Comparison of ENCODE assay signal across 8 cellular contexts in the genomic region with DNA sequence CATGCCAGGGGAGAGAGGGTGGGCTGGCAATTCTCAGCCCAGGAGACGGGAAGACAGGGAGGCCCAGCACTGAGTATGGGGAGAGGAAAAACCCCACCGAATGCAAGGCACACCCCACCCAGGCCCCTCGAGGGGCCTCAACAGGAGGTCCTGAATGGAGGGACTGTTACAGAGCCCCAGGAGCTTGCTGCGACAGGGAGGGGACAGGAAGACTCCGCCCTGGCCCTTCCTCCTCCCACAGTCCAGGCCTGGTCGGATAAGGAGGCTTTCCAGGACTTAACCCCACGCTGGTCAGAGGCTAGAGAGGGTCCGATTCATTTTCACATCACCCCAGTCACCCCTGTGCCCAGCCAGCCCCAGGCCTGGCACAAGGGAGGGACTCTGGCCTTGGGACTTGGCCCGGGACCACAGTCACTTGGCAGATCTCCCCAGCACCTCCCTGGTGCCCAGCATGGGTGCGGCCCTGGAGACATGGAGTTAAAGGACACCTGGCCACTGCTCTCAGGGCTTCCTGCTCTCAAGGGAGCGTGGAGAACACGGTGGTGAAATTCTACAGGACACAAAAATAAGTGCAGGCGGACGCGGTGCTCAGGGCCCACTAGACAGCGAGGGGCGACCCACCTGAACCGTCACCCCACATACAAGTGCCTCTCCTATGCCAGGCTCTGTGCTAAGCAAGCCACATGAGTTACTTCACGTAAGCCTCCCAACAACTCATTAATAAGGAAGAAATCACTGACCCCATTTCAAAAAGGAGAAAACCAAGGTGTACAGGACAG. TPM values are rescaled to one million over a fixed set of nuclear protein-coding genes. Genes with fewer than 3 reads are reported as not detected.
A peak's percentile ranks its signal among the peaks of the same experiment; 100 is the strongest.
DNase-seq lines count a peak whose midpoint lies in the region; ATAC-seq and TF ChIP-seq lines count a peak whose summit lies in the region.

No MANE protein-coding gene starts in this region.

- DNase-seq in LoVo (ENCODE audit: low spot score) = peak; percentile 72
- no peak for DNase-seq in central memory CD8-positive, alpha-beta T cell (ENCODE audit: low spot score in 2 of 2)
- DNase-seq in right lobe of liver = peak; percentile 63 to 80 (median 79)
- DNase-seq in tibial nerve (ENCODE audit: low spot score in 2 of 2) = no peak
- DNase-seq in GM10248 (ENCODE audit: extremely low spot score) = no peak

- H3K27ac ChIP-seq in C4-2B (peak overlapping the region; percentile 98), right lobe of liver (peak overlapping the region; percentile 36 to 75 (median 47)), tibial nerve (peak overlapping the region; percentile 88 to 99 (median 94))

- H3K27me3 ChIP-seq in right lobe of liver (no peaks in the 10 kb centered on the region), tibial nerve (no peaks in the 10 kb centered on the region)

- H3K9me3 Mint-ChIP-seq in central memory CD8-positive, alpha-beta T cell = no peaks in the 10 kb centered on the region

- WGBS in right lobe of liver (ENCODE audit: insufficient coverage, low coverage, low lambda C conversion rate, missing lambda C conversion rate) = 28% methylated on average over 8 of the region's 19 CpGs
- 15% methylated on average over 13 to 16 of the region's 19 CpGs for WGBS in tibial nerve, 2 donors

- H3K4me3 Mint-ChIP-seq in central memory CD8-positive, alpha-beta T cell = peak overlapping the region; percentile 71

- POLR2A ChIA-PET in GM10248 (lab: Yijun Ruan, JAX) = no interaction called here

- H3K27ac Mint-ChIP-seq in central memory CD8-positive, alpha-beta T cell (ENCODE audit: low read depth) = no peak overlapping the region

- CTCF ChIA-PET in GM10248 (lab: Yijun Ruan, JAX) = no interaction called here

- H3K4me1 ChIP-seq in right lobe of liver = peaks cover 0 to 33% (median 0%) of the 10 kb centered on the region in 4 donors
- H3K4me1 ChIP-seq in tibial nerve = peaks cover 0 to 84% (median 43%) of the 10 kb centered on the region in 4 donors

- TF ChIP-seq EP300 in tibial nerve (IDR thresholded peaks at IDR 0.05) = peak in 1 of 2 donors; percentile 61

- H3K36me3 Mint-ChIP-seq in central memory CD8-positive, alpha-beta T cell (ENCODE audit: insufficient read depth) = peaks cover 2% of the 10 kb centered on the region

- peaks cover 20% of the 10 kb centered on the region for H3K4me1 Mint-ChIP-seq in central memory CD8-positive, alpha-beta T cell

- H3K36me3 ChIP-seq in right lobe of liver = no peaks in the 10 kb centered on the region
- peaks cover 0 to 8% (median 0%) of the 10 kb centered on the region in 3 donors for H3K36me3 ChIP-seq in tibial nerve

- H3K4me3 ChIP-seq in right lobe of liver = peak overlapping the region; percentile 51 to 66 (median 62)
- H3K4me3 ChIP-seq in tibial nerve = peak overlapping the region; percentile 72 to 92 (median 82)

- no peaks in the 10 kb centered on the region for H3K27me3 Mint-ChIP-seq in central memory CD8-positive, alpha-beta T cell

- H3K9me3 ChIP-seq in right lobe of liver (no peaks in the 10 kb centered on the region), tibial nerve (no peaks in the 10 kb centered on the region)

- ATAC-seq in central memory CD8-positive, alpha-beta T cell (replicated peaks; ENCODE audit: extremely low read depth, poor library complexity, severe bottlenecking) = no peak
- ATAC-seq in right lobe of liver (peak; percentile 37 to 70 (median 52)), HG02798 (IDR thresholded peaks at IDR 0.05; ENCODE audit: poor library complexity, unreplicated experiment) (no peak), GM18511 (IDR thresholded peaks at IDR 0.05; ENCODE audit: unreplicated experiment) (no peak)

- TF ChIP-seq POLR2A in right lobe of liver (IDR thresholded peaks at IDR 0.05) = no peak
- no peak for TF ChIP-seq POLR2A in tibial nerve (IDR thresholded peaks at IDR 0.05)

- intact Hi-C loops in right lobe of liver (cut with DNase I) = no loop called here

- TF ChIP-seq CTCF in C4-2B (conservative IDR thresholded peaks at IDR 0.05) = no peak
- TF ChIP-seq CTCF in right lobe of liver (IDR thresholded peaks at IDR 0.05) = no peak
- TF ChIP-seq CTCF in tibial nerve (IDR thresholded peaks at IDR 0.05) = no peak
- TF ChIP-seq CTCF in GM10248 (IDR thresholded peaks at IDR 0.05; ENCODE audit: control extremely low read depth, extremely low read depth, low read depth, missing control alignments) = no peak

RNA-seq across cellular contexts. Expression of a gene that starts 44.8 kb away (rescaled TPM):
- total RNA-seq in right lobe of liver = 10 to 100 TPM in 1 of 6 experiments, 1 to 10 TPM in 5; 1.8 to 13.5 (median 4.1) TPM
- total RNA-seq in tibial nerve = 100 to 1,000 TPM in 3 of 4 donors, 10 to 100 TPM in 1; 96.3 to 142 (median 105) TPM

Comparison
In these comparisons a context has a peak if more than half of its experiments do, and no peak if none do; other contexts are left out.
1. H3K27ac ChIP-seq: peak in every context shown above with its lines; median percentile 98 in C4-2B; 94 in tibial nerve; 47 in right lobe of liver.
2. DNase-seq: peak in LoVo (single experiment) and right lobe of liver (3 of 3); none in central memory CD8-positive, alpha-beta T cell (0 of 2), tibial nerve (0 of 2) and GM10248 (single experiment).
3. ATAC-seq: peak in right lobe of liver (4 of 4); none in central memory CD8-positive, alpha-beta T cell (single experiment), HG02798 (single experiment) and GM18511 (single experiment).
4. RNA of a gene that starts 44.8 kb away (total RNA-seq): 96.3 to 142 TPM in tibial nerve; 1.8 to 13.5 TPM in right lobe of liver; every median in the first group is over 4 times any median in the second.